1 cellular context compared by ENCODE assay signal in the genomic region with DNA sequence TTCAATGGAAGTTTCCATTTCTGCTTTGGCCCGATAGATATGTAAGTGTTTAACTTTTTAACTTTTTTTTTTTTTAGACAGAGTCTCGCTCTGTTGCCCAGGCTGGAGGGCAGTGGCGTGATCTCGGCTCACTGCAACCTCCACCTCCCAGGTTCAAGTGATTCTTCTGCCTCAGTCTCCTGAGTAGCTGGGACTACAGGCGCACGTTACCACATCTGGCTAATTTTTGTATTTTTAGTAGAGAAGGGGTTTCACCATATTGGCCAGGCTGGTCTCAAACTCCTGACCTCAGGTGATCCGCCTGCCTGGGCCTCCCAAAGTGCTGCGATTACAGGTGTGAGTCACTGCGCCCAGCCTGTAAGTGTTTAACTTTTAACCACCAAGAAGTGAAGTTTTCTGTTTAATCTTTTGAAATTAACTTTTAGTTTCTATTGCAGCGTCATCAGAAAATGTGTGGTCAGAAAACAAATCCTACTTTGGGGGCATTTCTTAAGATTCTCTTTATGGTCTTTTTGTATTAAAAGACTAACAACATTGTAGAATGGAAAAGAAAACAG.
TF ChIP-seq lines count a peak whose summit lies in the region.

No MANE protein-coding gene starts in this region.

TF ChIP-seq in GM12878, 131 proteins besides CTCF, POLR2A, EP300 and RAD21:
- TF ChIP-seq ZNF687 (IDR thresholded peaks at IDR 0.05) (0 out of 2 replicates have a peak, but pooled peaks have one; percentile 27), NR2F1 (conservative IDR thresholded peaks at IDR 0.05) (peak; percentile 82), BACH1 (IDR thresholded peaks at IDR 0.05; ENCODE audit: borderline replicate concordance) (peak; percentile 40; the same call in 1 of the 2 replicates), MTA2 (IDR thresholded peaks at IDR 0.05; ENCODE audit: low read depth) (peak; percentile 58; the same call in 1 of the 2 replicates), SKIL (IDR thresholded peaks at IDR 0.05; ENCODE audit: low read depth, poor library complexity, severe bottlenecking) (peak; percentile 78), IKZF2 (IDR thresholded peaks at IDR 0.05) (peak in 1 of 2 experiments; percentile 58; a peak in 2 of 4 replicates), HDGF (IDR thresholded peaks at IDR 0.05) (0 out of 2 replicates have a peak, but pooled peaks have one; percentile 30), MEF2B (IDR thresholded peaks at IDR 0.05; ENCODE audit: partially characterized antibody, poor library complexity, severe bottlenecking) (peak; percentile 39), NBN (IDR thresholded peaks at IDR 0.05) (peak; percentile 76), BHLHE40 (IDR thresholded peaks at IDR 0.05; ENCODE audit: borderline replicate concordance in 1 of 2, low read depth in 2 of 2, low read length in 1 of 2) (peak; percentile 68 to 92; a peak in 3 of 4 replicates), ZNF217 (IDR thresholded peaks at IDR 0.05) (peak; percentile 68; the same call in 1 of the 2 replicates), RELB (IDR thresholded peaks at IDR 0.05; ENCODE audit: low read depth) (peak; percentile 50; the same call in 1 of the 2 replicates), SMARCA5 (IDR thresholded peaks at IDR 0.05) (0 out of 2 replicates have a peak, but pooled peaks have one; percentile 28), DPF2 (IDR thresholded peaks at IDR 0.05) (0 out of 2 replicates have a peak, but pooled peaks have one; percentile 41), ATF7 (IDR thresholded peaks at IDR 0.05; ENCODE audit: low read depth) (peak; percentile 72)
- TF ChIP-seq, protein P1, sequence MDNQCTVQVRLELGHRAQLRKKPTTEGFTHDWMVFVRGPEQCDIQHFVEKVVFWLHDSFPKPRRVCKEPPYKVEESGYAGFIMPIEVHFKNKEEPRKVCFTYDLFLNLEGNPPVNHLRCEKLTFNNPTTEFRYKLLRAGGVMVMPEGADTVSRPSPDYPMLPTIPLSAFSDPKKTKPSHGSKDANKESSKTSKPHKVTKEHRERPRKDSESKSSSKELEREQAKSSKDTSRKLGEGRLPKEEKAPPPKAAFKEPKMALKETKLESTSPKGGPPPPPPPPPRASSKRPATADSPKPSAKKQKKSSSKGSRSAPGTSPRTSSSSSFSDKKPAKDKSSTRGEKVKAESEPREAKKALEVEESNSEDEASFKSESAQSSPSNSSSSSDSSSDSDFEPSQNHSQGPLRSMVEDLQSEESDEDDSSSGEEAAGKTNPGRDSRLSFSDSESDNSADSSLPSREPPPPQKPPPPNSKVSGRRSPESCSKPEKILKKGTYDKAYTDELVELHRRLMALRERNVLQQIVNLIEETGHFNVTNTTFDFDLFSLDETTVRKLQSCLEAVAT (IDR thresholded peaks at IDR 0.05): peak; percentile 71; the same call in 1 of the 2 replicates
TF ChIP-seq in GM12878: peak in this region for 16; not testable (repeated sequence) for 115.
